Comparison of ENCODE assay signal across 1 cellular context in the genomic region with DNA sequence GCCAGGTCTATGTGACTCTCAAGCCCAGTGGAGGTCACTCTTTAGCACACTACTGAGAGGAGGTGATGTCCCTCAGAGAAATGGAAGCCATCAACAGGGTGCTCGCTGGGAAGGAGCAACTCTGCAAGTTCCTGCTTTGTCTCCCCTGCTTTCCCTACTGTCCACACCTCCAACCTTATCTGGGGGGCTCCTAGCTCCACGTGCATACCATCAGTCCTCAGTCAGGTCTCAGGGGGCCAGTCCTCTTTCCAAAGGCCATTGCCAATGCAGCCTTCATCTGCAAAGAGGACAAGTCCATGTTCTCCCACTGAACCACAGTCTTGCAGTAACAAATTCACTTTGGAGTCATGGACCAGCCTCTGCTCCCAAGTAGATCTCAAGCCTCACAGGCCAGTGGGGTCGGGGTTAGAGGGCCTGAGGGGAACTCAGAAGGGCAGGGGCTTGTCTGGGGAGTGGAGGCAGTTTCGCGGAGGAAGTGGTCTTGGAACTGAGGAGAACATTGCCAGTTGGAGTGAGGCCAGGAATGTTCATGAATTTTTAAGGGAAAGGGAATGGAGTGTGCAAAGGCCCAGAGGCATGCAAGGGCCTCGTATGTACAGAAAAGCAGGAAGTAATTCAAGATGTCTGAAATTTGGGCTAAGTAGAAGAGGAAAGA.
TF ChIP-seq lines count a peak whose summit lies in the region.

No MANE protein-coding gene starts in this region.

TF ChIP-seq in GM23338, 12 proteins besides CTCF, POLR2A, EP300 and RAD21:
- TF ChIP-seq, protein P1, sequence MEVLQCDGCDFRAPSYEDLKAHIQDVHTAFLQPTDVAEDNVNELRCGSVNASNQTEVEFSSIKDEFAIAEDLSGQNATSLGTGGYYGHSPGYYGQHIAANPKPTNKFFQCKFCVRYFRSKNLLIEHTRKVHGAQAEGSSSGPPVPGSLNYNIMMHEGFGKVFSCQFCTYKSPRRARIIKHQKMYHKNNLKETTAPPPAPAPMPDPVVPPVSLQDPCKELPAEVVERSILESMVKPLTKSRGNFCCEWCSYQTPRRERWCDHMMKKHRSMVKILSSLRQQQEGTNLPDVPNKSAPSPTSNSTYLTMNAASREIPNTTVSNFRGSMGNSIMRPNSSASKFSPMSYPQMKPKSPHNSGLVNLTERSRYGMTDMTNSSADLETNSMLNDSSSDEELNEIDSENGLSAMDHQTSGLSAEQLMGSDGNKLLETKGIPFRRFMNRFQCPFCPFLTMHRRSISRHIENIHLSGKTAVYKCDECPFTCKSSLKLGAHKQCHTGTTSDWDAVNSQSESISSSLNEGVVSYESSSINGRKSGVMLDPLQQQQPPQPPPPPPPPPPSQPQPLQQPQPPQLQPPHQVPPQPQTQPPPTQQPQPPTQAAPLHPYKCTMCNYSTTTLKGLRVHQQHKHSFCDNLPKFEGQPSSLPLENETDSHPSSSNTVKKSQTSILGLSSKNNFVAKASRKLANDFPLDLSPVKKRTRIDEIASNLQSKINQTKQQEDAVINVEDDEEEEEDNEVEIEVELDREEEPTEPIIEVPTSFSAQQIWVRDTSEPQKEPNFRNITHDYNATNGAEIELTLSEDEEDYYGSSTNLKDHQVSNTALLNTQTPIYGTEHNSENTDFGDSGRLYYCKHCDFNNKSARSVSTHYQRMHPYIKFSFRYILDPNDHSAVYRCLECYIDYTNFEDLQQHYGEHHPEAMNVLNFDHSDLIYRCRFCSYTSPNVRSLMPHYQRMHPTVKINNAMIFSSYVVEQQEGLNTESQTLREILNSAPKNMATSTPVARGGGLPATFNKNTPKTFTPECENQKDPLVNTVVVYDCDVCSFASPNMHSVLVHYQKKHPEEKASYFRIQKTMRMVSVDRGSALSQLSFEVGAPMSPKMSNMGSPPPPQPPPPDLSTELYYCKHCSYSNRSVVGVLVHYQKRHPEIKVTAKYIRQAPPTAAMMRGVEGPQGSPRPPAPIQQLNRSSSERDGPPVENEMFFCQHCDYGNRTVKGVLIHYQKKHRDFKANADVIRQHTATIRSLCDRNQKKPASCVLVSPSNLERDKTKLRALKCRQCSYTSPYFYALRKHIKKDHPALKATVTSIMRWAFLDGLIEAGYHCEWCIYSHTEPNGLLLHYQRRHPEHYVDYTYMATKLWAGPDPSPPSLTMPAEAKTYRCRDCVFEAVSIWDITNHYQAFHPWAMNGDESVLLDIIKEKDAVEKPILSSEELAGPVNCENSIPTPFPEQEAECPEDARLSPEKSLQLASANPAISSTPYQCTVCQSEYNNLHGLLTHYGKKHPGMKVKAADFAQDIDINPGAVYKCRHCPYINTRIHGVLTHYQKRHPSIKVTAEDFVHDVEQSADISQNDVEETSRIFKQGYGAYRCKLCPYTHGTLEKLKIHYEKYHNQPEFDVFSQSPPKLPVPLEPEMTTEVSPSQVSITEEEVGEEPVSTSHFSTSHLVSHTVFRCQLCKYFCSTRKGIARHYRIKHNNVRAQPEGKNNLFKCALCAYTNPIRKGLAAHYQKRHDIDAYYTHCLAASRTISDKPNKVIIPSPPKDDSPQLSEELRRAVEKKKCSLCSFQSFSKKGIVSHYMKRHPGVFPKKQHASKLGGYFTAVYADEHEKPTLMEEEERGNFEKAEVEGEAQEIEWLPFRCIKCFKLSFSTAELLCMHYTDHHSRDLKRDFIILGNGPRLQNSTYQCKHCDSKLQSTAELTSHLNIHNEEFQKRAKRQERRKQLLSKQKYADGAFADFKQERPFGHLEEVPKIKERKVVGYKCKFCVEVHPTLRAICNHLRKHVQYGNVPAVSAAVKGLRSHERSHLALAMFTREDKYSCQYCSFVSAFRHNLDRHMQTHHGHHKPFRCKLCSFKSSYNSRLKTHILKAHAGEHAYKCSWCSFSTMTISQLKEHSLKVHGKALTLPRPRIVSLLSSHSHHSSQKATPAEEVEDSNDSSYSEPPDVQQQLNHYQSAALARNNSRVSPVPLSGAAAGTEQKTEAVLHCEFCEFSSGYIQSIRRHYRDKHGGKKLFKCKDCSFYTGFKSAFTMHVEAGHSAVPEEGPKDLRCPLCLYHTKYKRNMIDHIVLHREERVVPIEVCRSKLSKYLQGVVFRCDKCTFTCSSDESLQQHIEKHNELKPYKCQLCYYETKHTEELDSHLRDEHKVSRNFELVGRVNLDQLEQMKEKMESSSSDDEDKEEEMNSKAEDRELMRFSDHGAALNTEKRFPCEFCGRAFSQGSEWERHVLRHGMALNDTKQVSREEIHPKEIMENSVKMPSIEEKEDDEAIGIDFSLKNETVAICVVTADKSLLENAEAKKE (CRISPR knock-in tag; IDR thresholded peaks at IDR 0.05): no peak
- TF ChIP-seq JUNB (IDR thresholded peaks at IDR 0.05; ENCODE audit: unreplicated experiment) (no peak), ZNF114 (CRISPR knock-in tag; IDR thresholded peaks at IDR 0.05) (no peak), POLR2AphosphoS5 (IDR thresholded peaks at IDR 0.05; ENCODE audit: low read depth) (no peak), EZH2 (IDR thresholded peaks at IDR 0.05; ENCODE audit: low read depth, unreplicated experiment) (no peak), EZH2phosphoT487 (IDR thresholded peaks at IDR 0.05; ENCODE audit: unreplicated experiment) (no peak), STAT1 (IDR thresholded peaks at IDR 0.05; ENCODE audit: unreplicated experiment) (no peak), CREB1 (CRISPR knock-in tag; IDR thresholded peaks at IDR 0.05; ENCODE audit: low read depth) (no peak), NANOG (IDR thresholded peaks at IDR 0.05; ENCODE audit: borderline replicate concordance) (no peak), ZNF331 (CRISPR knock-in tag; IDR thresholded peaks at IDR 0.05; ENCODE audit: low read depth) (no peak)
- TF ChIP-seq, protein P2, sequence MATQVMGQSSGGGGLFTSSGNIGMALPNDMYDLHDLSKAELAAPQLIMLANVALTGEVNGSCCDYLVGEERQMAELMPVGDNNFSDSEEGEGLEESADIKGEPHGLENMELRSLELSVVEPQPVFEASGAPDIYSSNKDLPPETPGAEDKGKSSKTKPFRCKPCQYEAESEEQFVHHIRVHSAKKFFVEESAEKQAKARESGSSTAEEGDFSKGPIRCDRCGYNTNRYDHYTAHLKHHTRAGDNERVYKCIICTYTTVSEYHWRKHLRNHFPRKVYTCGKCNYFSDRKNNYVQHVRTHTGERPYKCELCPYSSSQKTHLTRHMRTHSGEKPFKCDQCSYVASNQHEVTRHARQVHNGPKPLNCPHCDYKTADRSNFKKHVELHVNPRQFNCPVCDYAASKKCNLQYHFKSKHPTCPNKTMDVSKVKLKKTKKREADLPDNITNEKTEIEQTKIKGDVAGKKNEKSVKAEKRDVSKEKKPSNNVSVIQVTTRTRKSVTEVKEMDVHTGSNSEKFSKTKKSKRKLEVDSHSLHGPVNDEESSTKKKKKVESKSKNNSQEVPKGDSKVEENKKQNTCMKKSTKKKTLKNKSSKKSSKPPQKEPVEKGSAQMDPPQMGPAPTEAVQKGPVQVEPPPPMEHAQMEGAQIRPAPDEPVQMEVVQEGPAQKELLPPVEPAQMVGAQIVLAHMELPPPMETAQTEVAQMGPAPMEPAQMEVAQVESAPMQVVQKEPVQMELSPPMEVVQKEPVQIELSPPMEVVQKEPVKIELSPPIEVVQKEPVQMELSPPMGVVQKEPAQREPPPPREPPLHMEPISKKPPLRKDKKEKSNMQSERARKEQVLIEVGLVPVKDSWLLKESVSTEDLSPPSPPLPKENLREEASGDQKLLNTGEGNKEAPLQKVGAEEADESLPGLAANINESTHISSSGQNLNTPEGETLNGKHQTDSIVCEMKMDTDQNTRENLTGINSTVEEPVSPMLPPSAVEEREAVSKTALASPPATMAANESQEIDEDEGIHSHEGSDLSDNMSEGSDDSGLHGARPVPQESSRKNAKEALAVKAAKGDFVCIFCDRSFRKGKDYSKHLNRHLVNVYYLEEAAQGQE (IDR thresholded peaks at IDR 0.05; ENCODE audit: unreplicated experiment): no peak
- TF ChIP-seq, protein P3, sequence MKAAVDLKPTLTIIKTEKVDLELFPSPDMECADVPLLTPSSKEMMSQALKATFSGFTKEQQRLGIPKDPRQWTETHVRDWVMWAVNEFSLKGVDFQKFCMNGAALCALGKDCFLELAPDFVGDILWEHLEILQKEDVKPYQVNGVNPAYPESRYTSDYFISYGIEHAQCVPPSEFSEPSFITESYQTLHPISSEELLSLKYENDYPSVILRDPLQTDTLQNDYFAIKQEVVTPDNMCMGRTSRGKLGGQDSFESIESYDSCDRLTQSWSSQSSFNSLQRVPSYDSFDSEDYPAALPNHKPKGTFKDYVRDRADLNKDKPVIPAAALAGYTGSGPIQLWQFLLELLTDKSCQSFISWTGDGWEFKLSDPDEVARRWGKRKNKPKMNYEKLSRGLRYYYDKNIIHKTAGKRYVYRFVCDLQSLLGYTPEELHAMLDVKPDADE (IDR thresholded peaks at IDR 0.05): no peak
